Comparison of ENCODE assay signal across 8 cellular contexts in the genomic region with DNA sequence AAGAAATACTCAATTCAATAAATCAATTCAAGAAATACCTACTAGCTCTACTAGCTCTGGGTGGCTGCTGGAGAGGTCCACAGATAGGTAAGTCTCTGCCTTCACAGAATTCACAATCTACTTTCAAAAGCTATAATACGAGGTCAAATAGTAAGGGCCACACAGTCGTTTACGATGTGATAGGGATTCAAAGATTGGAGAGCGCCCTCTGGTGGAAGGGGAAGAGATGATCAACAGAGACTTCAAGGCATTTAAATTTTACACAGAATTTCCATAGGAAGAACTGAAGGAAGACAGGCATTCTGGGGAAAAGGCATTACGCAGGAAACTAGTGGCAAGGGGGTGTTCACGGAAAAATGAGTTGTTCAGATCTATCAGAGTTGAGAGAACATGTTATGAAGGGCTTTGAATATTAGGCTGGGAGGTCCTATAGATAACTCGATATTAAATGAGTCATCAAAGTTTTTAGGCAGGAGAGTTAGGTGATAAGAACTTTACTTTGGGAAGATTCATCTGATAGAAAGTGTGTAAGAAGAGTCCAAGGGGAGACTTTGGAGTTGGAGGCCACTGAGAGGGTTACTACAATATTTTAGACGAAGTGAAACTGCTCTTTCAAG.
DNase-seq lines count a peak whose midpoint lies in the region; ATAC-seq, FAIRE-seq and TF ChIP-seq lines count a peak whose summit lies in the region.

No MANE protein-coding gene starts in this region.

- no peaks in the 10 kb centered on the region for H3K9me2 ChIP-seq in OCI-LY7 (ENCODE audit: insufficient read depth, low read length)

- H3K9me3 ChIP-seq in OCI-LY7 (ENCODE audit: low read length) = no peaks in the 10 kb centered on the region

- peak; percentile 69 for DNase-seq in COLO668 (lab: John Stamatoyannopoulos, UW; ENCODE audit: unreplicated experiment)
- DNase-seq in HTR-8/SVneo (ENCODE audit: insufficient read length, low spot score) = peak; percentile 57
- peak; percentile 83 for DNase-seq in OCI-LY7 (ENCODE audit: low spot score)
- DNase-seq in activated T-cell treated with anti-CD3 and anti-CD28 coated beads for 1 hour (ENCODE audit: low read depth) = peak; percentile 50
- DNase-seq in fibroblast of gingiva (ENCODE audit: low read depth) = peak; percentile 43
- DNase-seq in nucleus accumbens (lab: John Stamatoyannopoulos, UW) = peak in 35 of 56 donors; percentile 1 to 75 (median 22)
- DNase-seq in type B pancreatic cell (ENCODE audit: extremely low spot score, unreplicated experiment) = no peak

- no peak overlapping the region for H3K4me3 Mint-ChIP-seq in type B pancreatic cell

- no peaks in the 10 kb centered on the region for H3K4me1 Mint-ChIP-seq in type B pancreatic cell (ENCODE audit: unreplicated experiment)

- no peaks in the 10 kb centered on the region for H3K9me3 Mint-ChIP-seq in type B pancreatic cell

- no peaks in the 10 kb centered on the region for H3K79me2 ChIP-seq in OCI-LY7 (ENCODE audit: insufficient read depth, low read depth, low read length)

- no peaks in the 10 kb centered on the region for H3K36me3 ChIP-seq in OCI-LY7 (ENCODE audit: insufficient read depth, low read length)

- H3K36me3 Mint-ChIP-seq in type B pancreatic cell = no peaks in the 10 kb centered on the region

- CTCF ChIA-PET in OCI-LY7 (lab: Charles Lee; ENCODE audit: unreplicated experiment) = no interaction called here

- H4K20me1 ChIP-seq in OCI-LY7 (ENCODE audit: insufficient read depth, low read length) = no peaks in the 10 kb centered on the region

- H3K4me1 ChIP-seq in OCI-LY7 (ENCODE audit: insufficient read depth, low read length, poor library complexity, severe bottlenecking) = no peaks in the 10 kb centered on the region

- POLR2A ChIA-PET in OCI-LY7 (lab: Charles Lee) = interaction anchor here (1.1 kb wide), 1 partner anchor 72 kb away, joined by 3 read pairs; no protein-coding TSS in a partner anchor

- H3K4me2 ChIP-seq in OCI-LY7 (ENCODE audit: low read length) = no peak overlapping the region

- no peak for FAIRE-seq in HTR-8/SVneo (lab: Jason Lieb, UNC)

- 0 out of 2 replicates have a peak overlapping the region, but pooled peaks have one; percentile 1 for H2AFZ ChIP-seq in OCI-LY7 (ENCODE audit: low read length)

- no peak overlapping the region for H3K27ac Mint-ChIP-seq in type B pancreatic cell

- peak; percentile 98 for TF ChIP-seq CTCF in OCI-LY7 (conservative IDR thresholded peaks at IDR 0.05; ENCODE audit: low read length)
- peak; percentile 79 for TF ChIP-seq CTCF in type B pancreatic cell (conservative IDR thresholded peaks at IDR 0.05)

- intact Hi-C loops in OCI-LY7 (cut with micrococcal nuclease; ENCODE audit: unreplicated experiment) = loop anchor here (2.0 kb wide), 1 partner anchor 164 kb away; no protein-coding TSS in a partner anchor

- H3K4me3 ChIP-seq in OCI-LY7 (ENCODE audit: low read depth, low read length, poor library complexity, severe bottlenecking) = no peak overlapping the region

- BruUV-seq in OCI-LY7 (replicated peaks; lab: Mats Ljungman, UMichigan) = no TSS peak

- no peak for ATAC-seq in HG03108 (IDR thresholded peaks at IDR 0.05; ENCODE audit: unreplicated experiment)

- no peak overlapping the region for H3K27ac ChIP-seq in OCI-LY7 (ENCODE audit: low read depth, low read length, poor library complexity, severe bottlenecking)

- no peaks in the 10 kb centered on the region for H3K27me3 Mint-ChIP-seq in type B pancreatic cell
